Comparison of ENCODE assay signal across 1 cellular context in the genomic region with DNA sequence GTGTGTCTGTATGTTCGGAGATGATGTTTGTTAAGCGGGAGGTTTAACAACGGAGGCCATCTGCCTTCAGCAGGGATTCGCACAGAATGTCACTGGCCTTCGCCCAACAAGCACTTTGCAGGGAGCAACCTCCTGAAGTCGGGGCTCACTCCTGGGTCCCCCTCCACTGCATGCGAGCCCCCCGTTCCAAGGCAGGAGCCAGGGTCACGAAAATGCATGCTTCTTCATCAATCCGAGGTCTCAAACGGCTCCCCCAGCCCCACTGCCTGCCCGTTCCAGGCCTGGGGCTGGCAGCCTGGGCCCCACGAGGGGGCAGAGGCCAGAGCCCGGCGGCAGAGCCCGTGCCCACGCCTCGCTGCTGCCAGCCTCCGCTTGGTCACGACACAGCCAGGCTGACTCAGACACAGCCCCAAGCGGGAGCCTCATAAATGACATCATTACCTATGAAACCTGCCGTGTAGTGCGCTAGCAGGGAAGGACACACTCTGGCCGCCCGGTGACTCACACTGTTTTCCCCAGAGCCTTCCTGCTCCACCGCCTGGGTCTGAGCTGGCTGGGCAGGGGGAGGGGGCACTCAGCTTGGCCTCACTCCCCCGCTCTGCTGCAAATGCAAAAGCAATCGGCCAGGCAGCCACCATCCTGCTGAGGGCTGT.
TF ChIP-seq lines count a peak whose summit lies in the region.

No MANE protein-coding gene starts in this region.

TF ChIP-seq in IMR-90, 13 proteins besides CTCF, POLR2A, EP300 and RAD21:
- TF ChIP-seq, protein P1, sequence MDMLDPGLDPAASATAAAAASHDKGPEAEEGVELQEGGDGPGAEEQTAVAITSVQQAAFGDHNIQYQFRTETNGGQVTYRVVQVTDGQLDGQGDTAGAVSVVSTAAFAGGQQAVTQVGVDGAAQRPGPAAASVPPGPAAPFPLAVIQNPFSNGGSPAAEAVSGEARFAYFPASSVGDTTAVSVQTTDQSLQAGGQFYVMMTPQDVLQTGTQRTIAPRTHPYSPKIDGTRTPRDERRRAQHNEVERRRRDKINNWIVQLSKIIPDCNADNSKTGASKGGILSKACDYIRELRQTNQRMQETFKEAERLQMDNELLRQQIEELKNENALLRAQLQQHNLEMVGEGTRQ (IDR thresholded peaks at IDR 0.05; ENCODE audit: low read depth, low read length): peak; percentile 40
- TF ChIP-seq BHLHE40 (IDR thresholded peaks at IDR 0.05; ENCODE audit: low read depth, low read length): peak; percentile 87
- TF ChIP-seq, protein P2, sequence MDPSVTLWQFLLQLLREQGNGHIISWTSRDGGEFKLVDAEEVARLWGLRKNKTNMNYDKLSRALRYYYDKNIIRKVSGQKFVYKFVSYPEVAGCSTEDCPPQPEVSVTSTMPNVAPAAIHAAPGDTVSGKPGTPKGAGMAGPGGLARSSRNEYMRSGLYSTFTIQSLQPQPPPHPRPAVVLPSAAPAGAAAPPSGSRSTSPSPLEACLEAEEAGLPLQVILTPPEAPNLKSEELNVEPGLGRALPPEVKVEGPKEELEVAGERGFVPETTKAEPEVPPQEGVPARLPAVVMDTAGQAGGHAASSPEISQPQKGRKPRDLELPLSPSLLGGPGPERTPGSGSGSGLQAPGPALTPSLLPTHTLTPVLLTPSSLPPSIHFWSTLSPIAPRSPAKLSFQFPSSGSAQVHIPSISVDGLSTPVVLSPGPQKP (IDR thresholded peaks at IDR 0.05; ENCODE audit: borderline replicate concordance, low read depth, low read length): no peak
- TF ChIP-seq NFE2L2 (IDR thresholded peaks at IDR 0.05; ENCODE audit: low read depth, low read length): 0 out of 2 replicates have a peak, but pooled peaks have one; percentile 26
- no peak for TF ChIP-seq MXI1 (IDR thresholded peaks at IDR 0.05; ENCODE audit: borderline replicate concordance, low read depth, low read length)
- TF ChIP-seq MAZ (IDR thresholded peaks at IDR 0.05; ENCODE audit: borderline replicate concordance, low read depth, low read length): peak; percentile 78
- peak; percentile 61 for TF ChIP-seq CEBPB (IDR thresholded peaks at IDR 0.05; ENCODE audit: low read depth, low read length)
- TF ChIP-seq SMC3 (IDR thresholded peaks at IDR 0.05; ENCODE audit: low read depth, low read length): peak; percentile 40
- peak; percentile 99 for TF ChIP-seq FOS (IDR thresholded peaks at IDR 0.05; ENCODE audit: low read depth, low read length)
